In genomic region chr17:58344791-58345157, GRCh38 we compare ENCODE assay signal across 8 cellular contexts. TPM values are rescaled to one million over a fixed set of nuclear protein-coding genes. Genes with fewer than 3 reads are reported as not detected.
DNase-seq lines count a peak whose midpoint lies in the region; ATAC-seq and TF ChIP-seq lines count a peak whose summit lies in the region.

No MANE protein-coding gene starts in this region.

- H3K4me1 Mint-ChIP-seq in activated CD4-positive, alpha-beta T cell treated with anti-CD3 and anti-CD28 coated beads for 36 hours, result peaks cover 79% of the 10 kb centered on the region

- POLR2A ChIA-PET in activated CD4-positive, alpha-beta T cell treated with anti-CD3 and anti-CD28 coated beads for 36 hours (lab: Charles Lee), result interaction anchor here (0.9 to 8.7 kb wide), 14 partner anchors 8 to 287 kb away, joined by 3 to 172 read pairs (median 6); partner anchors contain the start of genes RNF43, SUPT4H1 and TSPOAP1

- H3K36me3 ChIP-seq in mucosa of descending colon (ENCODE audit: low read depth), result peaks cover 5% of the 10 kb centered on the region
- peaks cover 4 to 55% of the 10 kb centered on the region in 2 donors for H3K36me3 ChIP-seq in gastrocnemius medialis

- in situ Hi-C loops in gastrocnemius medialis (cut with MboI; ENCODE audit: low sequenced_read_pairs in 4 of 4), result no loop called here

- H3K4me3 Mint-ChIP-seq in activated CD4-positive, alpha-beta T cell treated with anti-CD3 and anti-CD28 coated beads for 36 hours, result peak overlapping the region; percentile 100

- H3K27me3 ChIP-seq in gastrocnemius medialis, result no peaks in the 10 kb centered on the region

- H3K4me1 ChIP-seq in mucosa of descending colon (ENCODE audit: low read depth) (no peaks in the 10 kb centered on the region), gastrocnemius medialis (no peaks in the 10 kb centered on the region)

- H3K36me3 Mint-ChIP-seq in activated CD4-positive, alpha-beta T cell treated with anti-CD3 and anti-CD28 coated beads for 36 hours (ENCODE audit: low read depth), result peaks cover 91% of the 10 kb centered on the region

- H3K9me3 ChIP-seq in mucosa of descending colon (no peaks in the 10 kb centered on the region), gastrocnemius medialis (no peaks in the 10 kb centered on the region)

- intact Hi-C loops in activated CD4-positive, alpha-beta T cell treated with anti-CD3 and anti-CD28 coated beads for 36 hours (cut with DNase I, micrococcal nuclease), result loop anchor here (1.0 to 10.0 kb wide), 9 partner anchors 8 to 1270 kb away; partner anchors contain the start of genes SUPT4H1 (in 2 of the 2), CLTC (in 1 of the 2), RNF43 (in 1 of the 2) and SRSF1 (in 1 of the 2)
- intact Hi-C loops in mucosa of descending colon (cut with DNase I, micrococcal nuclease), result no loop called here
- intact Hi-C loops in gastrocnemius medialis (cut with DNase I; ENCODE audit: low total_unique reads), result no loop called here

- no peak for TF ChIP-seq POLR2A in gastrocnemius medialis (IDR thresholded peaks at IDR 0.05)

- no peak overlapping the region for H3K4me3 ChIP-seq in mucosa of descending colon
- H3K4me3 ChIP-seq in gastrocnemius medialis, result no peak overlapping the region

- H3K27ac Mint-ChIP-seq in activated CD4-positive, alpha-beta T cell treated with anti-CD3 and anti-CD28 coated beads for 36 hours, result peak overlapping the region; percentile 99

- no peak overlapping the region for H3K27ac ChIP-seq in gastrocnemius medialis

- peak; percentile 25 for ATAC-seq in GM19025 (IDR thresholded peaks at IDR 0.05; ENCODE audit: low read depth, unreplicated experiment)
- ATAC-seq in HG03045 (IDR thresholded peaks at IDR 0.05; ENCODE audit: unreplicated experiment), result peak; percentile 42
- peak; percentile 62 for ATAC-seq in activated CD4-positive, alpha-beta T cell treated with anti-CD3 and anti-CD28 coated beads for 36 hours
- peak; percentile 71 for ATAC-seq in mucosa of descending colon
- no peak for ATAC-seq in gastrocnemius medialis

- DNase-seq in activated CD4-positive, alpha-beta T cell treated with anti-CD3 and anti-CD28 coated beads for 36 hours, result peak; percentile 81
- DNase-seq in mucosa of descending colon (no peak), NOMO-1 treated with DMSO at 0.1 percent for 48 hours (lab: John Stamatoyannopoulos, UW; ENCODE audit: unreplicated experiment) (no peak), SHP77 (lab: John Stamatoyannopoulos, UW) (no peak), gastrocnemius medialis (no peak), DMS79 treated with DMSO at 0.1 percent for 48 hours (lab: John Stamatoyannopoulos, UW) (no peak)

- TF ChIP-seq CTCF in mucosa of descending colon (IDR thresholded peaks at IDR 0.05) (no peak), gastrocnemius medialis (IDR thresholded peaks at IDR 0.05 in 4 of 5, conservative IDR thresholded peaks at IDR 0.05 in 1 of 5) (no peak)

- CTCF ChIA-PET in activated CD4-positive, alpha-beta T cell treated with anti-CD3 and anti-CD28 coated beads for 36 hours (lab: Charles Lee), result interaction anchor here (0.6 to 3.6 kb wide), 25 partner anchors 8 to 1419 kb away, joined by 3 to 60 read pairs (median 4); partner anchors contain the start of genes MTMR4, RNF43, SUPT4H1 and TSPOAP1

- H3K9me3 Mint-ChIP-seq in activated CD4-positive, alpha-beta T cell treated with anti-CD3 and anti-CD28 coated beads for 36 hours (ENCODE audit: low read depth), result no peaks in the 10 kb centered on the region

- no peaks in the 10 kb centered on the region for H3K27me3 Mint-ChIP-seq in activated CD4-positive, alpha-beta T cell treated with anti-CD3 and anti-CD28 coated beads for 36 hours

RNA-seq across cellular contexts. Expression of gene SUPT4H1, which starts 7.2 kb away (rescaled TPM):
- total RNA-seq in activated CD4-positive, alpha-beta T cell treated with anti-CD3 and anti-CD28 coated beads for 36 hours, result 100 to 1,000 TPM; 106 to 129 TPM
- total RNA-seq in mucosa of descending colon, result 10 to 100 TPM; 57.9 to 79.5 (median 68.9) TPM
- 10 to 100 TPM; 39.6 to 49.0 (median 41.1) TPM for total RNA-seq in gastrocnemius medialis

RNA-seq across cellular contexts. Expression of gene TSPOAP1, which starts 16.2 kb away (rescaled TPM):
- total RNA-seq in activated CD4-positive, alpha-beta T cell treated with anti-CD3 and anti-CD28 coated beads for 36 hours, result 10 to 100 TPM; 11.8 to 12.4 TPM
- total RNA-seq in mucosa of descending colon, result 10 to 100 TPM in 1 of 3 donors, 1 to 10 TPM in 2; 5.3 to 27.7 (median 8.3) TPM
- 1 to 10 TPM in 2 of 4 donors, under 1 TPM in 2; 0.72 to 1.6 (median 1.0) TPM for total RNA-seq in gastrocnemius medialis

Comparison
In these comparisons a context has a peak if more than half of its experiments do, and no peak if none do; other contexts are left out.
1. ATAC-seq: peak in GM19025 (single experiment), HG03045 (single experiment), activated CD4-positive, alpha-beta T cell treated with anti-CD3 and anti-CD28 coated beads for 36 hours (single experiment) and mucosa of descending colon (single experiment); none in gastrocnemius medialis (0 of 2).
2. intact Hi-C loops: an anchor here in activated CD4-positive, alpha-beta T cell treated with anti-CD3 and anti-CD28 coated beads for 36 hours (1.0 to 10.0 kb wide); none called in mucosa of descending colon and gastrocnemius medialis.